In the genomic region with DNA sequence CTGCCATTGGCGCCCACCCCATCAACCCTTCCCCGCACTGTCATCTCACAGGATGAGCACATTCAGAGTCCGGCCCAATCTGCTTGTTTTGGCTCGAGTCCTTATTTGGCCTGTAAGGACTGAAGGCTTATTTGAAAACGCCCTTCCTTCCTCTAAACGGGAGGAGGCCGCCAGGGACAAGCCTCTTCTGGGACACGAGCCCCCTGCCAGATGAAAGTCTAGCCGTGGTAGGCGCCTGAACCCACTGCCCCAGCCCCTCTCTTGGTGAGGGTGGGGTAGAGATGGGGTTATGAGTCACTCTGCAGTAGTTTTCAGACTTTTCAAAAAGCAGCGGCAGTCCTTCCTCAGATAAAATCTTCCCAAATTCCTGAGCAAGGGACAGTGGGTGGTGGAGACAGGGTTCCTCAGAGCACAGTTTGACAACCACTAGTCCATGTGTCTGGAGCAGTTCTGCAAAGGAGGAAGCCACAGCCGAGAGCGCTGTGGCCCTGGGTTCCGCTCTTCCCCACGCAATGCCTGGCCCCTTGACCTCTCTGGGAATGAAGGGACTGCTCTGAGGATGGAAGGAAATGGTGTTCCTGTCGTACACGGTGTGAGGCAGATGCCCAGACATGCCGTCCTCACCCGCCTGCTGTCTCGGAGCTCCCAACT, we compare ENCODE assay signal across 8 cellular contexts. TPM values are rescaled to one million over a fixed set of nuclear protein-coding genes. Genes with fewer than 3 reads are reported as not detected.
DNase-seq lines count a peak whose midpoint lies in the region; ATAC-seq and TF ChIP-seq lines count a peak whose summit lies in the region.

No MANE protein-coding gene starts in this region.

- H3K79me2 ChIP-seq in ACC112 (ENCODE audit: control insufficient read depth, insufficient read depth, low read length, unreplicated experiment), result peaks cover 65% of the 10 kb centered on the region

- H3K36me3 ChIP-seq in ACC112 (ENCODE audit: insufficient read depth, low read length), result peaks cover 24% of the 10 kb centered on the region; the same call in 1 of the 2 replicates
- peaks cover 0 to 35% (median 8%) of the 10 kb centered on the region in 3 donors for H3K36me3 ChIP-seq in tibial nerve

- no peak for TF ChIP-seq CTCF in tibial nerve (IDR thresholded peaks at IDR 0.05)

- ATAC-seq in left lobe of liver (peak; percentile 25), HG03097 (IDR thresholded peaks at IDR 0.05; ENCODE audit: low FRiP score, unreplicated experiment) (no peak)

- H3K4me1 ChIP-seq in ACC112 (ENCODE audit: control insufficient read depth, insufficient read depth, low read length, unreplicated experiment), result peaks cover 75% of the 10 kb centered on the region
- H3K4me1 ChIP-seq in tibial nerve, result peaks cover 6 to 100% (median 85%) of the 10 kb centered on the region in 4 donors

- H2AFZ ChIP-seq in ACC112 (ENCODE audit: low read length, unreplicated experiment), result no peak overlapping the region

- 27 to 28% methylated on average over 18 to 20 of the region's 20 CpGs for WGBS in tibial nerve, 2 donors

- H3K27ac ChIP-seq in ACC112 (ENCODE audit: low read depth, low read length) (peak overlapping the region; percentile 100), tibial nerve (peak overlapping the region; percentile 74 to 99 (median 86))

- H3K4me3 ChIP-seq in ACC112 (ENCODE audit: low read depth, low read length) (peak overlapping the region; percentile 45), tibial nerve (no peak overlapping the region)
- H3K4me3 ChIP-seq in Jurkat, Clone E6-1 (ENCODE audit: low read length), result peak overlapping the region; percentile 69

- no peaks in the 10 kb centered on the region for H3K9me3 ChIP-seq in tibial nerve

- peak in 1 of 2 donors; percentile 30 for TF ChIP-seq EP300 in tibial nerve (IDR thresholded peaks at IDR 0.05)

- TF ChIP-seq POLR2A in tibial nerve (IDR thresholded peaks at IDR 0.05), result no peak

- no peak for DNase-seq in Jurkat, Clone E6-1 (ENCODE audit: low read depth, low spot score)
- DNase-seq in astrocyte of the hippocampus (ENCODE audit: low read depth, low spot score) (peak; percentile 68), left lobe of liver (ENCODE audit: low spot score) (no peak), tibial nerve (ENCODE audit: low spot score in 2 of 2) (no peak), SW 1271 (lab: John Stamatoyannopoulos, UW) (no peak)
- DNase-seq in stimulated activated CD4-positive, alpha-beta T cell treated with anti-CD3 and anti-CD28 coated beads, Interleukin-15, amount 100 ng/mL, for 24 hours, result no peak

- no peaks in the 10 kb centered on the region for H3K27me3 ChIP-seq in ACC112 (ENCODE audit: insufficient read depth, low read length)
- H3K27me3 ChIP-seq in tibial nerve, result no peaks in the 10 kb centered on the region

RNA-seq across cellular contexts. Expression of gene MYH9, which starts 57.0 kb away (rescaled TPM):
- 177 TPM for polyA plus RNA-seq in Jurkat, Clone E6-1 (2012; ENCODE audit: insufficient read depth, insufficient read length)
- total RNA-seq in left lobe of liver, result 204 TPM
- total RNA-seq in tibial nerve, result 100 to 1,000 TPM; 361 to 406 (median 386) TPM

Comparison
In these comparisons a context has a peak if more than half of its experiments do, and no peak if none do; other contexts are left out.
1. H3K4me3 ChIP-seq: peak in ACC112 (single experiment) and Jurkat, Clone E6-1 (single experiment); none in tibial nerve (0 of 4).